In genomic region chr9:15349892-15350761, GRCh38 we compare ENCODE assay signal across 14 cellular contexts. TPM values are rescaled to one million over a fixed set of nuclear protein-coding genes. Genes with fewer than 3 reads are reported as not detected.
DNase-seq lines count a peak whose midpoint lies in the region; ATAC-seq and TF ChIP-seq lines count a peak whose summit lies in the region.
"Had no signal": no experiment of that assay in that cellular context is flagged by ENCODE, and none has a peak within 500 bp of the region (broad histone marks: within the 10 kb centered on the region; RNA-seq: fewer than 3 reads in every experiment).

No MANE protein-coding gene starts in this region.

- H4K8ac ChIP-seq in mesenchymal stem cell (ENCODE audit: low read length): no peak overlapping the region

- no peak overlapping the region for H3K4me2 ChIP-seq in mesenchymal stem cell (ENCODE audit: low read length, poor library complexity, severe bottlenecking)

- H3K4me1 ChIP-seq in mesenchymal stem cell (ENCODE audit: control insufficient read depth, insufficient read depth, low read depth, low read length): no peaks in the 10 kb centered on the region

- DNase-seq in A172 (ENCODE audit: low spot score) (peak; percentile 52), Daoy (ENCODE audit: low read depth) (peak; percentile 24), NCI-H774 (lab: John Stamatoyannopoulos, UW) (peak; percentile 71), fibroblast of mammary gland (ENCODE audit: low read depth) (peak; percentile 44), iPS-NIHi7 (ENCODE audit: extremely low spot score) (no peak), natural killer cell (no peak), mesenchymal stem cell (no peak)
- DNase-seq: effector CD8-positive, alpha-beta T cell; Kasumi-1; kidney; ovary had no signal

- H3K27ac Mint-ChIP-seq in natural killer cell: no peak overlapping the region
- H3K27ac Mint-ChIP-seq: activated T-helper 1 cell treated with anti-CD3 and anti-CD28 coated beads, Interleukin-12 subunit alpha, Interleukin-12 subunit beta, Interleukin-2, Interleukin-4 antibody, amounts not matched to agents 30 ng/mL and 10 ng/mL and 1 ng/mL, durations not matched to agents 14 hours and 24 hours and 36 hours had no signal

- H3K4me1 Mint-ChIP-seq in natural killer cell: peaks cover 24 to 39% of the 10 kb centered on the region in 2 donors

- no peak overlapping the region for H3K18ac ChIP-seq in mesenchymal stem cell (ENCODE audit: low read depth in 1 of 2, low read length in 2 of 2)

- no peaks in the 10 kb centered on the region for H3K27me3 ChIP-seq in mesenchymal stem cell (ENCODE audit: control insufficient read depth in 1 of 2, insufficient read depth in 1 of 2, low read length in 2 of 2)
- H3K27me3 ChIP-seq: ovary had no signal

- H3K4ac ChIP-seq in mesenchymal stem cell (ENCODE audit: low read depth in 1 of 2, low read length in 2 of 2): no peak overlapping the region

- intact Hi-C loops in natural killer cell (cut with micrococcal nuclease): loop anchor here (5.0 kb wide), 1 partner anchor 78 kb away; no protein-coding TSS in a partner anchor

- no peak overlapping the region for H2BK12ac ChIP-seq in mesenchymal stem cell (ENCODE audit: low read length in 2 of 2)

- H3K36me3 Mint-ChIP-seq in natural killer cell: no peaks in the 10 kb centered on the region

- 82% methylated on average over 5 of the region's 7 CpGs for whole genome bisulfite sequencing in mesenchymal stem cell

- H3K27ac ChIP-seq in mesenchymal stem cell (ENCODE audit: low read length, poor library complexity, severe bottlenecking): no peak overlapping the region
- H3K27ac ChIP-seq: ovary, SK-N-MC had no signal

- H3K14ac ChIP-seq in mesenchymal stem cell (ENCODE audit: low read length in 2 of 2): no peak overlapping the region

- no peak for TF ChIP-seq CTCF in fibroblast of mammary gland (conservative IDR thresholded peaks at IDR 0.05; ENCODE audit: control insufficient read depth, insufficient read depth, low read depth, low read length)
- no peak for TF ChIP-seq CTCF in natural killer cell (IDR thresholded peaks at IDR 0.05)

- H3K4me3 Mint-ChIP-seq in natural killer cell: no peak overlapping the region
- H3K4me3 Mint-ChIP-seq: activated T-helper 1 cell treated with anti-CD3 and anti-CD28 coated beads, Interleukin-12 subunit alpha, Interleukin-12 subunit beta, Interleukin-2, Interleukin-4 antibody, amounts not matched to agents 30 ng/mL and 10 ng/mL and 1 ng/mL, durations not matched to agents 14 hours and 24 hours and 36 hours had no signal

- H2AK5ac ChIP-seq in mesenchymal stem cell (ENCODE audit: low read length, severe bottlenecking): no peak overlapping the region

- no peak overlapping the region for H3K23ac ChIP-seq in mesenchymal stem cell (ENCODE audit: low read length in 2 of 2)

- no peaks in the 10 kb centered on the region for H3K79me1 ChIP-seq in mesenchymal stem cell (replicated peaks; ENCODE audit: low read length, poor library complexity, severe bottlenecking)

- no peak overlapping the region for H4K91ac ChIP-seq in mesenchymal stem cell (ENCODE audit: low read length)

- H3K9me3 ChIP-seq in mesenchymal stem cell (ENCODE audit: control insufficient read depth, low read length): no peaks in the 10 kb centered on the region
- H3K9me3 ChIP-seq: ovary had no signal

- H3K27me3 Mint-ChIP-seq in natural killer cell (ENCODE audit: low read depth in 2 of 2): no peaks in the 10 kb centered on the region

- ATAC-seq in HG02938 (IDR thresholded peaks at IDR 0.05; ENCODE audit: unreplicated experiment) (no peak), natural killer cell (no peak)

- H2BK5ac ChIP-seq in mesenchymal stem cell (ENCODE audit: low read depth, low read length, poor library complexity, severe bottlenecking): no peak overlapping the region

- H3K36me3 ChIP-seq in mesenchymal stem cell (ENCODE audit: control insufficient read depth in 1 of 2, insufficient read depth in 2 of 2, low read depth in 1 of 2, low read length in 2 of 2): no peaks in the 10 kb centered on the region
- H3K36me3 ChIP-seq: ovary had no signal

- no peak overlapping the region for H2BK15ac ChIP-seq in mesenchymal stem cell (ENCODE audit: low read depth, poor library complexity, severe bottlenecking)

- H3K4me3 ChIP-seq in fibroblast of mammary gland (ENCODE audit: control insufficient read depth, low read depth, low read length): no peak overlapping the region
- no peak overlapping the region for H3K4me3 ChIP-seq in mesenchymal stem cell (ENCODE audit: insufficient read depth in 1 of 2, low read depth in 1 of 2, low read length in 2 of 2)
- H3K4me3 ChIP-seq: ovary, SK-N-MC had no signal

- no peak overlapping the region for H3K9ac ChIP-seq in mesenchymal stem cell (ENCODE audit: low read length)

- H3K9me3 Mint-ChIP-seq in natural killer cell: no peaks in the 10 kb centered on the region
- H3K9me3 Mint-ChIP-seq: activated T-helper 1 cell treated with anti-CD3 and anti-CD28 coated beads, Interleukin-12 subunit alpha, Interleukin-12 subunit beta, Interleukin-2, Interleukin-4 antibody, amounts not matched to agents 30 ng/mL and 10 ng/mL and 1 ng/mL, durations not matched to agents 14 hours and 24 hours and 36 hours had no signal

- no peak overlapping the region for H2AFZ ChIP-seq in mesenchymal stem cell (ENCODE audit: low read depth, low read length)

- no peak overlapping the region for H2BK120ac ChIP-seq in mesenchymal stem cell (ENCODE audit: low read depth, low read length)

RNA-seq across cellular contexts. Expression of gene TTC39B, which starts 43.1 kb away (rescaled TPM):
- total RNA-seq in A172 (2014; rRNA removed; shearing (Covaris generic)): 2.8 and 3.7 TPM in 2 replicates
- total RNA-seq in Daoy (2014; rRNA removed; shearing (Covaris generic)): 0.51 and 2.4 TPM in 2 replicates
- total RNA-seq in natural killer cell: 10 to 100 TPM; 51.2 to 65.1 (median 54.2) TPM
- polyA plus RNA-seq in mesenchymal stem cell (2013, experiment 1 of 2): 7.9 TPM
- polyA plus RNA-seq in mesenchymal stem cell (2013, experiment 2 of 2): 7.9 TPM

Comparison
In these comparisons a context has a peak if more than half of its experiments do, and no peak if none do; other contexts are left out.
1. DNase-seq: peak in A172 (single experiment), Daoy (single experiment), NCI-H774 (single experiment) and fibroblast of mammary gland (single experiment); none in iPS-NIHi7 (single experiment), natural killer cell (single experiment) and mesenchymal stem cell (single experiment).
2. RNA of gene TTC39B, which starts 43.1 kb away (total RNA-seq): 51.2 to 65.1 TPM in natural killer cell; 2.8 to 3.7 TPM in A172 and 0.51 to 2.4 TPM in Daoy; every median in the first group is over 10 times any median in the second.